In the genomic region with DNA sequence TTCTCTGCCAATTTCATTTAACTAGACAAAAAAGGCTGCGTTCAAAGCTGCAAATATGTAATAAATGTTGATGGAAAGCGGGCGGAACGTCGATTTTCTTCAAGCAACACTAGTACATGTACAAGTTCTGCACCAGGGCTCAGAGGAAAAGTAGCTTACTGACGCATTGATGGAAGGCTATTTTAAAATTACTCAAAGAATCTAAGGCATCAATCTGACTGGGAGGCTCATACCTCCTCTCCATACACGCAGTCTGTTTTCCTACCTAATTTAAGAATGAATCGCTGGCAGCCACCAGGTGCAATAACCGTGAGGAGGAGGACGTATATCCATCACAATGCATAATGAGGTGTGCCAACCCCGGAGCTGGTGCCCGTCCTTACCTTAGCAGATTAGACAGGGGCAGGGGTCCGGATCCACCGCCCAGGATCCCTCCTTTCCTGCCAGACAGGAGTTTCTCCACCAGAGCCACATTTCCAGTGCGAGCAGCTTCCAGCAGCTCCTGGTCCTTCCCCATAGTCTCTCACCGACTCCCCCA, we compare ENCODE assay signal across 8 cellular contexts. TPM values are rescaled to one million over a fixed set of nuclear protein-coding genes. Genes with fewer than 3 reads are reported as not detected.
DNase-seq lines count a peak whose midpoint lies in the region; TF ChIP-seq lines count a peak whose summit lies in the region.

No MANE protein-coding gene starts in this region.

- DNase-seq in Caco-2 (peak in 1 of 2 experiments; percentile 2), NCI-H2227 treated with DMSO at 0.1 percent for 48 hours (lab: John Stamatoyannopoulos, UW) (peak; percentile 31), HUDEP-2 (lab: John Stamatoyannopoulos, UW; ENCODE audit: unreplicated experiment in 76 of 76) (no peak), mesenteric fat pad (ENCODE audit: low spot score) (no peak), erythroblast (lab: John Stamatoyannopoulos, UW) (no peak), MV-4-11 (lab: John Stamatoyannopoulos, UW) (no peak)

- H3K4me3 Mint-ChIP-seq in Caco-2 (ENCODE audit: unreplicated experiment) (peak overlapping the region; percentile 85), nephron (peak overlapping the region; percentile 85 to 88 (median 88))

- H3K27me3 Mint-ChIP-seq in Caco-2 (ENCODE audit: insufficient read depth, unreplicated experiment) (peaks cover 20% of the 10 kb centered on the region), nephron (ENCODE audit: low read depth) (peaks cover 32% of the 10 kb centered on the region)

- H3K9me3 Mint-ChIP-seq in Caco-2 (ENCODE audit: unreplicated experiment) (no peaks in the 10 kb centered on the region), nephron (no peaks in the 10 kb centered on the region)

- POLR2A ChIA-PET in Caco-2 (lab: Charles Lee), result no interaction called here

- H3K27me3 ChIP-seq in Caco-2 (replicated peaks; ENCODE audit: control insufficient read depth, insufficient read depth, low read length) (peaks cover 2% of the 10 kb centered on the region; the same call in 1 of the 2 replicates), duodenal mucosa (ENCODE audit: control insufficient read depth in 1 of 2, insufficient read depth in 2 of 2, low read length in 2 of 2) (peaks cover 4 to 13% of the 10 kb centered on the region in 2 donors)

- TF ChIP-seq CTCF in Caco-2 (IDR thresholded peaks at IDR 0.05; ENCODE audit: insufficient read depth in 1 of 2, low read depth in 1 of 2, low read length in 1 of 2, severe bottlenecking in 1 of 2, unreplicated experiment in 1 of 2), result no peak
- TF ChIP-seq CTCF in nephron (IDR thresholded peaks at IDR 0.05; ENCODE audit: unreplicated experiment in 3 of 3), result no peak

- CTCF ChIA-PET in Caco-2 (lab: Charles Lee), result interaction anchor here (0.6 kb wide), 1 partner anchor 923 kb away, joined by 6 read pairs; no protein-coding TSS in a partner anchor

- H3K9ac ChIP-seq in duodenal mucosa (ENCODE audit: low read depth in 1 of 2, low read length in 2 of 2), result no peak overlapping the region

- BruUV-seq in Caco-2 (replicated peaks; lab: Mats Ljungman, UMichigan), result no TSS peak

- no peaks in the 10 kb centered on the region for H3K36me3 ChIP-seq in Caco-2 (ENCODE audit: control insufficient read depth, insufficient read depth, low read length)
- H3K36me3 ChIP-seq in duodenal mucosa (ENCODE audit: control insufficient read depth in 1 of 2, insufficient read depth in 2 of 2, low read length in 2 of 2), result no peaks in the 10 kb centered on the region

- H3K4me3 ChIP-seq in Caco-2 (ENCODE audit: low read depth, low read length) (peak overlapping the region; percentile 45), duodenal mucosa (ENCODE audit: low read depth in 1 of 2, low read length in 2 of 2) (peak overlapping the region; percentile 3 to 23)

- TF ChIP-seq POLR2A in erythroblast (IDR thresholded peaks at IDR 0.05; ENCODE audit: low read length), result no peak

- H3K27ac Mint-ChIP-seq in Caco-2 (ENCODE audit: unreplicated experiment) (no peak overlapping the region), nephron (peak overlapping the region in 2 of 3 experiments; percentile 6 to 68)

- H3K36me3 Mint-ChIP-seq in Caco-2 (ENCODE audit: insufficient read depth, unreplicated experiment), result no peaks in the 10 kb centered on the region
- H3K36me3 Mint-ChIP-seq in nephron (ENCODE audit: low read depth), result no peaks in the 10 kb centered on the region

- intact Hi-C loops in Caco-2 (cut with micrococcal nuclease; ENCODE audit: unreplicated experiment), result loop anchor here (5.0 kb wide), 1 partner anchor 171 kb away; no protein-coding TSS in a partner anchor

- no peak overlapping the region for H3K27ac ChIP-seq in duodenal mucosa (ENCODE audit: low read depth, low read length)

- H3K4me1 Mint-ChIP-seq in Caco-2 (ENCODE audit: low read depth, unreplicated experiment) (peaks cover 7% of the 10 kb centered on the region), nephron (peaks cover 16% of the 10 kb centered on the region)

- 0 out of 2 replicates have a peak, but pooled peaks cover 6% of the 10 kb centered on the region for H3K4me1 ChIP-seq in Caco-2
- peaks cover 0 to 9% of the 10 kb centered on the region in 2 donors for H3K4me1 ChIP-seq in duodenal mucosa (ENCODE audit: control insufficient read depth in 1 of 2, insufficient read depth in 2 of 2, low read length in 2 of 2)

- H3K9me3 ChIP-seq in Caco-2 (no peaks in the 10 kb centered on the region), duodenal mucosa (ENCODE audit: control insufficient read depth in 1 of 2, low read length in 2 of 2) (no peaks in the 10 kb centered on the region)

RNA-seq across cellular contexts. Expression of a gene that starts 0.9 kb away (rescaled TPM):
- total RNA-seq in Caco-2 (2022) (0.61 and 1.1 TPM in 2 replicates), mesenteric fat pad (5.3 TPM)
